12 cellular contexts compared by ENCODE assay signal in genomic region chr19:12076331-12076730, GRCh38. TPM values are rescaled to one million over a fixed set of nuclear protein-coding genes. Genes with fewer than 3 reads are reported as not detected.
DNase-seq lines count a peak whose midpoint lies in the region; ATAC-seq, FAIRE-seq and TF ChIP-seq lines count a peak whose summit lies in the region.
"Not testable (repeated sequence)": the region's sequence is repeated elsewhere in the genome, so short reads cannot be mapped to it uniquely, and the experiment has no call there.
"Had no signal": no experiment of that assay in that cellular context is flagged by ENCODE, and none has a peak within 500 bp of the region (broad histone marks: within the 10 kb centered on the region; RNA-seq: fewer than 3 reads in every experiment).

No MANE protein-coding gene starts in this region.

- not testable (repeated sequence) for H3K23me2 ChIP-seq in H1 (ENCODE audit: low read depth, low read length)

- H2BK15ac ChIP-seq in H1 (ENCODE audit: low read length), result not testable (repeated sequence)

- DNase-seq in H54 (ENCODE audit: insufficient read length, low spot score); astrocyte (ENCODE audit: low read depth); H1 (ENCODE audit: low read depth in 1 of 2, low spot score in 2 of 2); memory B cell (ENCODE audit: low spot score in 2 of 2); neural crest cell (ENCODE audit: low read depth, low spot score): not testable (repeated sequence)

- not testable (repeated sequence) for H3K9ac ChIP-seq in astrocyte (ENCODE audit: low read length); H1 (replicated peaks in 1 of 4; ENCODE audit: extremely low read depth in 1 of 4, low read depth in 3 of 4, low read length in 3 of 4)

- H3K4ac ChIP-seq in H1 (replicated peaks; ENCODE audit: insufficient read length, low read depth, low read length), result not testable (repeated sequence)

- not testable (repeated sequence) for TF ChIP-seq POLR2A in H54 (IDR thresholded peaks at IDR 0.05; ENCODE audit: low read depth, low read length); H1 (IDR thresholded peaks at IDR 0.05; ENCODE audit: control extremely low read depth in 1 of 2, low read depth in 2 of 2, low read length in 2 of 2)

- H2BK5ac ChIP-seq in H1 (ENCODE audit: low read depth, low read length), result not testable (repeated sequence)

- CTCF ChIA-PET in H1 (lab: Charles Lee; ENCODE audit: partially characterized antibody), result not testable (repeated sequence)

- not testable (repeated sequence) for H4K8ac ChIP-seq in H1 (ENCODE audit: extremely low read depth, insufficient read depth, low read length)

- not testable (repeated sequence) for H2BK120ac ChIP-seq in H1 (replicated peaks; ENCODE audit: low read depth, low read length)

- H3K27ac ChIP-seq in astrocyte (ENCODE audit: low read depth, low read length); H1 (ENCODE audit: low read depth, low read length): not testable (repeated sequence)
- H3K27ac ChIP-seq in temporal lobe (ENCODE audit: low read depth, low read length), result peak overlapping the region; percentile 28

- H3K27ac Mint-ChIP-seq in astrocyte (ENCODE audit: unreplicated experiment); neural crest cell (ENCODE audit: unreplicated experiment): not testable (repeated sequence)
- peak overlapping the region; percentile 35 for H3K27ac Mint-ChIP-seq in memory B cell

- TF ChIP-seq EP300 in Ishikawa (IDR thresholded peaks at IDR 0.05; ENCODE audit: borderline replicate concordance); H1 (IDR thresholded peaks at IDR 0.05; ENCODE audit: borderline replicate concordance in 1 of 2, low read depth in 2 of 2, low read length in 2 of 2): not testable (repeated sequence)

- not testable (repeated sequence) for H2BK12ac ChIP-seq in H1 (ENCODE audit: low read depth, low read length)

- not testable (repeated sequence) for H3K18ac ChIP-seq in H1 (ENCODE audit: extremely low read depth, low read length)

- not testable (repeated sequence) for H2AK5ac ChIP-seq in H1 (ENCODE audit: low read depth, low read length)

- TF ChIP-seq RAD21 in Ishikawa (IDR thresholded peaks at IDR 0.05; ENCODE audit: low read depth); H1 (IDR thresholded peaks at IDR 0.05 in 1 of 2, conservative IDR thresholded peaks at IDR 0.05 in 1 of 2; ENCODE audit: low read depth in 2 of 2, low read length in 2 of 2): not testable (repeated sequence)

- H3K4me1 Mint-ChIP-seq in astrocyte (ENCODE audit: low read depth, unreplicated experiment); memory B cell; neural crest cell: not testable (repeated sequence)

- H3K56ac ChIP-seq in H1 (replicated peaks; ENCODE audit: insufficient read length, low read depth, low read length), result not testable (repeated sequence)

- H3K79me1 ChIP-seq in H1 (ENCODE audit: low read depth, low read length), result not testable (repeated sequence)

- H3K27me3 ChIP-seq in astrocyte (ENCODE audit: insufficient read depth, low read length); H1 (replicated peaks in 1 of 4; ENCODE audit: control insufficient read depth in 3 of 4, extremely low read depth in 1 of 4, insufficient read depth in 3 of 4, low read length in 3 of 4): not testable (repeated sequence)

- not testable (repeated sequence) for H3K4me1 ChIP-seq in astrocyte (ENCODE audit: insufficient read depth, low read length); H1 (replicated peaks in 1 of 4; ENCODE audit: control insufficient read depth in 3 of 4, insufficient read depth in 4 of 4, low read length in 3 of 4)

- not testable (repeated sequence) for H3K79me2 ChIP-seq in astrocyte (ENCODE audit: insufficient read depth, low read length); H1 (ENCODE audit: control insufficient read depth in 1 of 2, insufficient read depth in 2 of 2, low read length in 2 of 2)

- ATAC-seq in memory B cell (ENCODE audit: low read depth), result not testable (repeated sequence)

- 100% methylated on average over 3 of the region's 3 CpGs; no CpG with 5 or more reads in 1 of the 2 experiments for WGBS in H1 (ENCODE audit: extremely low coverage in 1 of 2, insufficient coverage in 1 of 2, insufficient read length in 1 of 2, insufficient replicate concordance in 2 of 2, low coverage in 1 of 2, low lambda C conversion rate in 2 of 2, missing lambda C conversion rate in 1 of 2), 2 experiments

- not testable (repeated sequence) for H4K5ac ChIP-seq in H1 (ENCODE audit: insufficient read length, low read depth, low read length)

- H3K4me2 ChIP-seq in astrocyte (ENCODE audit: low read length); H1 (ENCODE audit: insufficient read depth in 1 of 2, low read depth in 2 of 2, low read length in 2 of 2): not testable (repeated sequence)

- H3K36me3 Mint-ChIP-seq in astrocyte (ENCODE audit: low read depth, unreplicated experiment), result not testable (repeated sequence)
- H3K36me3 Mint-ChIP-seq in memory B cell (peaks cover 46% of the 10 kb centered on the region), neural crest cell (ENCODE audit: low read depth) (peaks cover 69% of the 10 kb centered on the region)

- H2AFZ ChIP-seq in astrocyte (ENCODE audit: low read depth, low read length); H1 (ENCODE audit: low read length): not testable (repeated sequence)

- H3K36me3 ChIP-seq in astrocyte (ENCODE audit: insufficient read depth, low read length) (peaks cover 31% of the 10 kb centered on the region), H1 (ENCODE audit: control insufficient read depth in 2 of 4, insufficient read depth in 4 of 4, low read length in 3 of 4) (peaks cover 16 to 74% (median 50%) of the 10 kb centered on the region in 4 experiments)

- not testable (repeated sequence) for TF ChIP-seq CTCF in astrocyte (IDR thresholded peaks at IDR 0.05; ENCODE audit: insufficient read depth, low read depth, low read length); H1 (IDR thresholded peaks at IDR 0.05; ENCODE audit: control extremely low read depth in 1 of 3, insufficient read depth in 1 of 3, low read depth in 1 of 3, low read length in 3 of 3); neural crest cell (conservative IDR thresholded peaks at IDR 0.05)

- H3K4me3 ChIP-seq in astrocyte (ENCODE audit: insufficient read depth, low read depth, low read length) (peak overlapping the region; percentile 17), H1 (ENCODE audit: extremely low read depth in 1 of 4, insufficient read depth in 2 of 4, low read depth in 3 of 4, low read length in 4 of 4) (peak overlapping the region in 1 of 4 experiments; percentile 23; a peak in 1 of 8 replicates)

- FAIRE-seq in H54 (lab: Jason Lieb, UNC), result peak; percentile 38
- FAIRE-seq in astrocyte (lab: Jason Lieb, UNC), result not testable (repeated sequence)
- peak; percentile 7 for FAIRE-seq in H1 (lab: Jason Lieb, UNC)

- H3K9me3 Mint-ChIP-seq in astrocyte (ENCODE audit: unreplicated experiment) (peaks cover 19% of the 10 kb centered on the region), memory B cell (peaks cover 12% of the 10 kb centered on the region), neural crest cell (peaks cover 25% of the 10 kb centered on the region)

- not testable (repeated sequence) for H3K23ac ChIP-seq in H1 (ENCODE audit: insufficient read length)

- H2BK20ac ChIP-seq in H1 (ENCODE audit: low read length), result not testable (repeated sequence)

- not testable (repeated sequence) for H4K91ac ChIP-seq in H1 (replicated peaks; ENCODE audit: insufficient read length, low read length)

- H3K27me3 Mint-ChIP-seq in astrocyte (ENCODE audit: low read depth, unreplicated experiment); memory B cell; neural crest cell (ENCODE audit: low read depth): not testable (repeated sequence)

- H3K9me3 ChIP-seq in astrocyte (ENCODE audit: insufficient read depth, low read depth, low read length) (peaks cover 73% of the 10 kb centered on the region), H1 (ENCODE audit: insufficient read depth in 2 of 2, low read depth in 1 of 2, low read length in 1 of 2) (peaks cover 75 to 85% of the 10 kb centered on the region in 2 experiments)

- not testable (repeated sequence) for H4K20me1 ChIP-seq in astrocyte (ENCODE audit: insufficient read depth, low read length); H1 (replicated peaks in 1 of 2; ENCODE audit: control insufficient read depth in 1 of 2, insufficient read depth in 2 of 2, low read length in 2 of 2)

- POLR2A ChIA-PET in H1 (lab: Charles Lee; ENCODE audit: partially characterized antibody), result not testable (repeated sequence)

- H3K14ac ChIP-seq in H1 (ENCODE audit: insufficient read length), result not testable (repeated sequence)

- H3K4me3 Mint-ChIP-seq in astrocyte (ENCODE audit: unreplicated experiment); memory B cell: not testable (repeated sequence)
- peak overlapping the region; percentile 11 for H3K4me3 Mint-ChIP-seq in neural crest cell

RNA-seq across cellular contexts. Expression of gene ZNF844, which starts 11.8 kb away (rescaled TPM):
- total RNA-seq in astrocyte, result not detected in 2 replicates
- total RNA-seq in H1 (2021; fragmentation: NEBNext Ultra II Directional; extraction: Animal tissue kit (Norgen Biotek cat#: 25700)), result 9.4 and 9.8 TPM in 2 replicates
- polyA plus RNA-seq in H1 (2011; rRNA removed), result 2.7 and 3.1 TPM in 2 replicates
- 3.2 TPM for polyA plus RNA-seq in H1 (2011; cell fraction: cytosol; rRNA removed)
- 3.8 TPM for polyA plus RNA-seq in H1 (2011; cell fraction: nucleus; rRNA removed)
- 2.8 to 4.3 TPM (median 3.3 TPM) in 4 replicates for polyA plus RNA-seq in H1 (2012, experiment 1 of 2)
- polyA plus RNA-seq in H1 (2012, experiment 2 of 2), result 0.63 TPM
- polyA plus RNA-seq in H1 (2013, experiment 1 of 2), result 2.5 TPM
- 2.7 TPM for polyA plus RNA-seq in H1 (2013, experiment 2 of 2)
- 9.3 and 12.2 TPM in 2 replicates for polyA minus RNA-seq in H1 (2011; rRNA and poly(A)+ RNA removed)
- 8.6 TPM for polyA minus RNA-seq in H1 (2011; cell fraction: cytosol; rRNA and poly(A)+ RNA removed)
- 17.9 TPM for polyA minus RNA-seq in H1 (2011; cell fraction: nucleus; rRNA and poly(A)+ RNA removed)
- total RNA-seq in neural crest cell, result 9.4 and 10.0 TPM in 2 replicates
- 11.6 TPM for total RNA-seq in temporal lobe
- total RNA-seq: Calu3, NCI-H460 had no signal

RNA-seq across cellular contexts. Expression of gene ZNF878, which starts 23.6 kb away (rescaled TPM):
- total RNA-seq in astrocyte (not detected in 2 replicates), neural crest cell (2.1 and 2.5 TPM in 2 replicates), temporal lobe (0.25 TPM)
- total RNA-seq in H1 (2021; fragmentation: NEBNext Ultra II Directional; extraction: Animal tissue kit (Norgen Biotek cat#: 25700)), result 9.1 and 9.5 TPM in 2 replicates
- 0.57 and 0.91 TPM in 2 replicates for polyA plus RNA-seq in H1 (2011; rRNA removed)
- 1.3 TPM for polyA plus RNA-seq in H1 (2011; cell fraction: cytosol; rRNA removed)
- 0.68 TPM for polyA plus RNA-seq in H1 (2011; cell fraction: nucleus; rRNA removed)
- 2.5 to 4.8 TPM (median 3.5 TPM) in 4 replicates for polyA plus RNA-seq in H1 (2012, experiment 1 of 2)
- polyA plus RNA-seq in H1 (2012, experiment 2 of 2), result 0.52 TPM
- polyA plus RNA-seq in H1 (2013, experiment 1 of 2), result 4.2 TPM
- polyA plus RNA-seq in H1 (2013, experiment 2 of 2), result 3.8 TPM
- 3.8 and 5.7 TPM in 2 replicates for polyA minus RNA-seq in H1 (2011; rRNA and poly(A)+ RNA removed)
- 3.4 TPM for polyA minus RNA-seq in H1 (2011; cell fraction: cytosol; rRNA and poly(A)+ RNA removed)
- 8.4 TPM for polyA minus RNA-seq in H1 (2011; cell fraction: nucleus; rRNA and poly(A)+ RNA removed)
- total RNA-seq: B cell, H7, NCI-H460 had no signal
- polyA plus RNA-seq: IgD-negative memory B cell had no signal

RNA-seq across cellular contexts. Expression of gene ZNF433, which starts 40.9 kb away (rescaled TPM):
- total RNA-seq in astrocyte (not detected in 2 replicates), neural crest cell (5.7 and 5.8 TPM in 2 replicates), temporal lobe (19.7 TPM)
- total RNA-seq in H1 (2021; fragmentation: NEBNext Ultra II Directional; extraction: Animal tissue kit (Norgen Biotek cat#: 25700)), result 1.4 and 1.8 TPM in 2 replicates
- polyA plus RNA-seq in H1 (2011; rRNA removed), result 0.68 and 0.71 TPM in 2 replicates
- 1.3 TPM for polyA plus RNA-seq in H1 (2011; cell fraction: cytosol; rRNA removed)
- 0.88 TPM for polyA plus RNA-seq in H1 (2011; cell fraction: nucleus; rRNA removed)
- 1.4 to 3.1 TPM (median 2.2 TPM) in 4 replicates for polyA plus RNA-seq in H1 (2012, experiment 1 of 2)
- 0.58 TPM for polyA plus RNA-seq in H1 (2012, experiment 2 of 2)
- polyA plus RNA-seq in H1 (2013, experiment 1 of 2), result 0.47 TPM
- polyA plus RNA-seq in H1 (2013, experiment 2 of 2), result 0.57 TPM
- polyA minus RNA-seq in H1 (2011; rRNA and poly(A)+ RNA removed), result 1.0 and 1.5 TPM in 2 replicates
- polyA minus RNA-seq in H1 (2011; cell fraction: cytosol; rRNA and poly(A)+ RNA removed), result 0.81 TPM
- 3.1 TPM for polyA minus RNA-seq in H1 (2011; cell fraction: nucleus; rRNA and poly(A)+ RNA removed)
- total RNA-seq: H7, NCI-H460 had no signal

Comparison
In these comparisons a context has a peak if more than half of its experiments do, and no peak if none do; other contexts are left out.
1. RNA of gene ZNF844, which starts 11.8 kb away (total RNA-seq): 11.6 TPM in temporal lobe (single experiment), 9.4 to 9.8 TPM in H1 and 9.4 to 10.0 TPM in neural crest cell; not detected in astrocyte; every median in the first group is over 10 times any median in the second.